Comparison of ENCODE assay signal across 8 cellular contexts in the genomic region with DNA sequence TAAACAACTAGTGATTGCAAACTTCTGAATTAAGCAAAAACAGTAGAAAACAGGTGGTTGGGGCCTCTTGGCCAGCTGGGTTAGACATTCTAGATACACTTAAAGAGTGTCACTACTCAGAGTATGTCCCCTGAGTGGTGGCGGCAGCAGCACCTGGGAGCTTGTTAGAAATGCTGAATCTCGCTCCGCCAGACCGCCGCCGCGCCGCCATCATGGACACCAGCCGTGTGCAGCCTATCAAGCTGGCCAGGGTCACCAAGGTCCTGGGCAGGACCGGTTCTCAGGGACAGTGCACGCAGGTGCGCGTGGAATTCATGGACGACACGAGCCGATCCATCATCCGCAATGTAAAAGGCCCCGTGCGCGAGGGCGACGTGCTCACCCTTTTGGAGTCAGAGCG. TPM values are rescaled to one million over a fixed set of nuclear protein-coding genes. Genes with fewer than 3 reads are reported as not detected.
DNase-seq lines count a peak whose midpoint lies in the region; ATAC-seq, FAIRE-seq and TF ChIP-seq lines count a peak whose summit lies in the region.
"Not testable (repeated sequence)": the region's sequence is repeated elsewhere in the genome, so short reads cannot be mapped to it uniquely, and the experiment has no call there.
"Had no signal": no experiment of that assay in that cellular context is flagged by ENCODE, and none has a peak within 500 bp of the region (broad histone marks: within the 10 kb centered on the region; RNA-seq: fewer than 3 reads in every experiment).

No MANE protein-coding gene starts in this region.

- not testable (repeated sequence) for H3K27me3 ChIP-seq in BJ (ENCODE audit: control insufficient read depth, insufficient read depth, low read length); brain microvascular endothelial cell (replicated peaks); HepG2 (ENCODE audit: control insufficient read depth in 1 of 2, insufficient read depth in 2 of 2, low read length in 2 of 2)
- H3K27me3 ChIP-seq in skeletal muscle satellite cell (ENCODE audit: control insufficient read depth, insufficient read depth, low read length): peaks cover 28% of the 10 kb centered on the region

- not testable (repeated sequence) for DNase-seq in BJ (ENCODE audit: low read depth); OCI-LY7 (ENCODE audit: low spot score); brain microvascular endothelial cell; fibroblast of mammary gland (ENCODE audit: low read depth); HepG2 (ENCODE audit: low spot score)

- TF ChIP-seq POLR2A in HepG2 (IDR thresholded peaks at IDR 0.05; ENCODE audit: insufficient read depth in 1 of 2, low read depth in 2 of 2, low read length in 2 of 2): not testable (repeated sequence)

- WGBS in HepG2 (ENCODE audit: low lambda C conversion rate): 94% methylated on average over 12 of the region's 23 CpGs

- H2AFZ ChIP-seq in OCI-LY7 (ENCODE audit: low read length); HepG2 (ENCODE audit: low read length): not testable (repeated sequence)

- ATAC-seq in HepG2: not testable (repeated sequence)

- H4K20me1 ChIP-seq in OCI-LY7 (ENCODE audit: insufficient read depth, low read length); HepG2 (ENCODE audit: insufficient read depth, low read length): not testable (repeated sequence)

- POLR2A ChIA-PET in BJ (lab: Charles Lee); HEK293 (lab: Yijun Ruan, JAX); HepG2 (lab: Yijun Ruan, JAX): not testable (repeated sequence)
- POLR2A ChIA-PET in OCI-LY7 (lab: Charles Lee): interaction anchor here (0.7 to 0.8 kb wide), 2 partner anchors 8 to 490 kb away, joined by 3 to 4 read pairs; no protein-coding TSS in a partner anchor

- CTCF ChIA-PET in BJ (lab: Yijun Ruan, JAX) (interaction anchor here (1.9 kb wide), 1 partner anchor 12 kb away, joined by 5 read pairs; no protein-coding TSS in a partner anchor), HEK293 (lab: Yijun Ruan, JAX) (interaction anchor here (1.4 to 2.1 kb wide), 2 partner anchors 9 to 12 kb away, joined by 4 to 8 read pairs; no protein-coding TSS in a partner anchor)
- CTCF ChIA-PET in OCI-LY7 (lab: Charles Lee; ENCODE audit: unreplicated experiment); HepG2 (lab: Yijun Ruan, JAX; ENCODE audit: low intra/inter-chr PET ratio, low total read pairs): not testable (repeated sequence)

- not testable (repeated sequence) for H3K36me3 ChIP-seq in BJ (ENCODE audit: control insufficient read depth, insufficient read depth, low read length); HEK293 (ENCODE audit: control insufficient read depth in 2 of 2, insufficient read depth in 1 of 2, low read length in 2 of 2); OCI-LY7 (ENCODE audit: insufficient read depth, low read length); brain microvascular endothelial cell (replicated peaks); HepG2 (replicated peaks in 1 of 2; ENCODE audit: control insufficient read depth in 1 of 2, insufficient read depth in 2 of 2, low read length in 2 of 2); skeletal muscle satellite cell (ENCODE audit: insufficient read depth, low read length)

- H3K4me1 ChIP-seq in HEK293 (ENCODE audit: control insufficient read depth, insufficient read depth, low read length); OCI-LY7 (ENCODE audit: insufficient read depth, low read length, poor library complexity, severe bottlenecking); HepG2 (ENCODE audit: insufficient read depth, low read length); skeletal muscle satellite cell (ENCODE audit: control insufficient read depth, insufficient read depth, low read length): not testable (repeated sequence)

- H3K27ac ChIP-seq in HEK293 (ENCODE audit: extremely low read depth, low read depth, low read length); OCI-LY7 (ENCODE audit: low read depth, low read length, poor library complexity, severe bottlenecking); brain microvascular endothelial cell; HepG2 (ENCODE audit: extremely low read length, insufficient read depth, low read length): not testable (repeated sequence)

- not testable (repeated sequence) for H3K79me2 ChIP-seq in OCI-LY7 (ENCODE audit: insufficient read depth, low read depth, low read length); HepG2 (ENCODE audit: insufficient read depth, low read length)

- peak overlapping the region; percentile 43; the same call in 1 of the 2 replicates for H3K9ac ChIP-seq in HepG2 (ENCODE audit: insufficient read depth, low read depth, low read length)
- not testable (repeated sequence) for H3K9ac ChIP-seq in skeletal muscle satellite cell (ENCODE audit: low read depth, low read length)

- BruUV-seq in OCI-LY7 (replicated peaks; lab: Mats Ljungman, UMichigan); HepG2 (replicated peaks; lab: Mats Ljungman, UMichigan): not testable (repeated sequence)

- peak overlapping the region; percentile 14 for H3K4me3 ChIP-seq in BJ (ENCODE audit: low read depth, low read length)
- peak overlapping the region; percentile 20; the same call in 1 of the 2 replicates for H3K4me3 ChIP-seq in HEK293 (ENCODE audit: low read depth, low read length)
- peak overlapping the region; percentile 62 for H3K4me3 ChIP-seq in OCI-LY7 (ENCODE audit: low read depth, low read length, poor library complexity, severe bottlenecking)
- peak overlapping the region; percentile 39 for H3K4me3 ChIP-seq in brain microvascular endothelial cell (ENCODE audit: low read depth, low read length)
- H3K4me3 ChIP-seq in fibroblast of mammary gland (ENCODE audit: control insufficient read depth, low read depth, low read length): peak overlapping the region; percentile 26
- peak overlapping the region in 1 of 3 experiments; percentile 47; a peak in 3 of 6 replicates for H3K4me3 ChIP-seq in HepG2 (replicated peaks in 1 of 3; ENCODE audit: insufficient read depth in 1 of 3, low read depth in 2 of 3, low read length in 3 of 3)
- H3K4me3 ChIP-seq in skeletal muscle satellite cell (ENCODE audit: low read length): peak overlapping the region; percentile 45

- not testable (repeated sequence) for TF ChIP-seq RAD21 in HepG2 (CRISPR knock-in tag; IDR thresholded peaks at IDR 0.05)

- H3K9me2 ChIP-seq in OCI-LY7 (ENCODE audit: insufficient read depth, low read length): not testable (repeated sequence)

- TF ChIP-seq EP300 in HepG2 (IDR thresholded peaks at IDR 0.05; ENCODE audit: low read depth in 2 of 2, low read length in 2 of 2); HepG2 (CRISPR knock-in tag; IDR thresholded peaks at IDR 0.05; ENCODE audit: borderline replicate concordance): not testable (repeated sequence)

- not testable (repeated sequence) for H3K4me2 ChIP-seq in OCI-LY7 (ENCODE audit: low read length); HepG2 (ENCODE audit: low read depth, low read length); skeletal muscle satellite cell (ENCODE audit: low read length)

- not testable (repeated sequence) for TF ChIP-seq CTCF in BJ (IDR thresholded peaks at IDR 0.05; ENCODE audit: insufficient read depth, low read depth, low read length); HEK293 (tag by site-specific recombination; IDR thresholded peaks at IDR 0.05); OCI-LY7 (conservative IDR thresholded peaks at IDR 0.05; ENCODE audit: low read length); brain microvascular endothelial cell (IDR thresholded peaks at IDR 0.05; ENCODE audit: low read depth, low read length, missing control alignments); fibroblast of mammary gland (conservative IDR thresholded peaks at IDR 0.05; ENCODE audit: control insufficient read depth, insufficient read depth, low read depth, low read length); HepG2 (CRISPR knock-in tag; IDR thresholded peaks at IDR 0.05)

- FAIRE-seq in HepG2 (lab: Jason Lieb, UNC): not testable (repeated sequence)

- intact Hi-C loops in OCI-LY7 (cut with micrococcal nuclease; ENCODE audit: unreplicated experiment): loop anchor here (10.0 kb wide), 1 partner anchor 1125 kb away; no protein-coding TSS in a partner anchor
- intact Hi-C loops in HepG2 (cut with micrococcal nuclease; ENCODE audit: unreplicated experiment): not testable (repeated sequence)

- in situ Hi-C loops in brain microvascular endothelial cell (cut with HindIII; ENCODE audit: low pct_ligation_motif_present, low sequenced_read_pairs): not testable (repeated sequence)
- in situ Hi-C loops in HepG2 (cut with HindIII; ENCODE audit: extremely low pct_ligation_motif_present, low pct_unique_long_range_greater_than_20kb): loop anchor here (25.0 kb wide), 1 partner anchor 1052 kb away; no protein-coding TSS in a partner anchor

- not testable (repeated sequence) for H3K9me3 ChIP-seq in HEK293 (ENCODE audit: control insufficient read depth, insufficient read depth, low read depth, low read length); OCI-LY7 (ENCODE audit: low read length); HepG2 (ENCODE audit: low read length); skeletal muscle satellite cell (replicated peaks; ENCODE audit: low read length)

RNA-seq across cellular contexts. Expression of gene FAM181B, which starts 44.3 kb away (rescaled TPM):
- polyA plus RNA-seq in BJ (2011; rRNA removed) (not detected in 2 replicates), HepG2 (2011; rRNA removed) (not detected in 2 replicates)
- polyA minus RNA-seq in BJ (2011; rRNA and poly(A)+ RNA removed): not detected in 2 replicates
- total RNA-seq in OCI-LY7 (2014; rRNA removed; shearing (Covaris generic)): not detected in 2 replicates
- total RNA-seq in OCI-LY7 (2022) (not detected in 2 replicates), HepG2 (2016; rRNA removed; fragmentation: Illumina TruSeq; extraction: Trizol) (not detected in 2 replicates)
- not detected in 2 replicates for total RNA-seq in HepG2 (2016; cell fraction: cytosol; rRNA removed; fragmentation: Illumina TruSeq; extraction: Trizol; ENCODE audit: low read depth)
- total RNA-seq in HepG2 (2016; cell fraction: insoluble cytoplasmic fraction; rRNA removed; fragmentation: Illumina TruSeq; extraction: Trizol): not detected in 2 replicates
- not detected in 2 replicates for total RNA-seq in HepG2 (2016; cell fraction: membrane; rRNA removed; fragmentation: Illumina TruSeq; extraction: Trizol)
- total RNA-seq in HepG2 (2016; cell fraction: nucleus; rRNA removed; fragmentation: Illumina TruSeq; extraction: Trizol): not detected in 2 replicates
- not detected in 2 replicates for polyA plus RNA-seq in HepG2 (2011; cell fraction: cytosol; rRNA removed)
- not detected in 2 replicates for polyA plus RNA-seq in HepG2 (2011; cell fraction: nucleus; rRNA removed)
- polyA plus RNA-seq in HepG2 (2012): not detected in 2 replicates
- not detected in 2 replicates for polyA plus RNA-seq in HepG2 (2016; cell fraction: cytosol; fragmentation: Illumina TruSeq; extraction: Trizol; ENCODE audit: low read depth)
- not detected in 2 replicates for polyA plus RNA-seq in HepG2 (2016; cell fraction: insoluble cytoplasmic fraction; fragmentation: Illumina TruSeq; extraction: Trizol; ENCODE audit: low read depth)
- polyA plus RNA-seq in HepG2 (2016; cell fraction: membrane; fragmentation: Illumina TruSeq; extraction: Trizol; ENCODE audit: low read depth): not detected in 2 replicates
- polyA plus RNA-seq in HepG2 (2016; cell fraction: nucleus; fragmentation: Illumina TruSeq; extraction: Trizol; ENCODE audit: insufficient read depth, low read depth): not detected in 2 replicates
- polyA minus RNA-seq in HepG2 (2011; rRNA and poly(A)+ RNA removed; ENCODE audit: low replicate concordance): not detected in 2 replicates
- polyA minus RNA-seq in HepG2 (2011; cell fraction: cytosol; rRNA and poly(A)+ RNA removed): not detected in 2 replicates
- polyA minus RNA-seq in HepG2 (2011; cell fraction: nucleus; rRNA and poly(A)+ RNA removed): not detected in 2 replicates
- not detected in 2 replicates for total RNA-seq in skeletal muscle satellite cell (2012; rRNA removed)
- total RNA-seq: IMR-90 had no signal
- polyA plus RNA-seq: IMR-90 had no signal
